In genomic region chr18:48670751-48671560, GRCh38 we compare ENCODE assay signal across 20 cellular contexts.
"Had no signal": no experiment of that assay in that cellular context is flagged by ENCODE, and none has a peak within 500 bp of the region (broad histone marks: within the 10 kb centered on the region; RNA-seq: fewer than 3 reads in every experiment).

No MANE protein-coding gene starts in this region.

- H3K27ac ChIP-seq: body of pancreas, gastrocnemius medialis, left ventricle myocardium inferior, thyroid gland, uterus had no signal

- H3K36me3 ChIP-seq: uterus had no signal

- H3K4me3 Mint-ChIP-seq: activated B cell treated with CpG ODN at 0.5 μM for 24 hours; activated CD4-positive, alpha-beta memory T cell treated with anti-CD3 and anti-CD28 coated beads, Interleukin-2, amount 10 ng/mL, durations not matched to agents 7 days and 5 days; activated CD8-positive, alpha-beta memory T cell treated with anti-CD3 and anti-CD28 coated beads, Interleukin-2, amount 10 ng/mL, durations not matched to agents 7 days and 5 days; naive thymus-derived CD4-positive, alpha-beta T cell had no signal

- DNase-seq: activated B cell treated with CpG ODN at 0.5 μM for 24 hours; activated CD4-positive, alpha-beta memory T cell treated with anti-CD3 and anti-CD28 coated beads, Interleukin-2, amount 10 ng/mL, durations not matched to agents 7 days and 5 days; activated CD4-positive, alpha-beta T cell treated with anti-CD3 and anti-CD28 coated beads for 4 hours; activated CD8-positive, alpha-beta memory T cell treated with anti-CD3 and anti-CD28 coated beads, Interleukin-2, amount 10 ng/mL, durations not matched to agents 7 days and 5 days; activated naive CD4-positive, alpha-beta T cell treated with Interleukin-2 at 50 U/mL for 16 hours; activated T-cell treated with anti-CD3 and anti-CD28 coated beads, Interleukin-2, amount 50 U/mL, for 1 hour; body of pancreas; central memory CD4-positive, alpha-beta T cell; cortex of kidney; gastrocnemius medialis; kidney; left ventricle myocardium inferior; naive thymus-derived CD4-positive, alpha-beta T cell; spleen; stimulated activated naive CD4-positive, alpha-beta T cell; thyroid gland; uterus had no signal

- H3K27me3 Mint-ChIP-seq: activated B cell treated with CpG ODN at 0.5 μM for 24 hours; activated CD4-positive, alpha-beta memory T cell treated with anti-CD3 and anti-CD28 coated beads, Interleukin-2, amount 10 ng/mL, durations not matched to agents 7 days and 5 days; activated CD8-positive, alpha-beta memory T cell treated with anti-CD3 and anti-CD28 coated beads, Interleukin-2, amount 10 ng/mL, durations not matched to agents 7 days and 5 days had no signal

- ATAC-seq: activated CD8-positive, alpha-beta memory T cell treated with anti-CD3 and anti-CD28 coated beads, Interleukin-2, amount 10 ng/mL, durations not matched to agents 7 days and 5 days; body of pancreas; esophagus mucosa; gastrocnemius medialis; naive thymus-derived CD4-positive, alpha-beta T cell; sciatic nerve had no signal

- H3K4me3 ChIP-seq: body of pancreas, gastrocnemius medialis, left ventricle myocardium inferior, spleen, thyroid gland, uterus had no signal

- H3K27ac Mint-ChIP-seq: activated B cell treated with CpG ODN at 0.5 μM for 24 hours; activated CD4-positive, alpha-beta memory T cell treated with anti-CD3 and anti-CD28 coated beads, Interleukin-2, amount 10 ng/mL, durations not matched to agents 7 days and 5 days; activated CD8-positive, alpha-beta memory T cell treated with anti-CD3 and anti-CD28 coated beads, Interleukin-2, amount 10 ng/mL, durations not matched to agents 7 days and 5 days; activated T-helper 2 cell treated with anti-CD3 and anti-CD28 coated beads, Interferon-gamma antibody, Interleukin-2, Interleukin-4, amounts not matched to agents 10 μg/mL and 5 μg/mL and 100 μg/mL, durations not matched to agents 14 hours and 24 hours and 36 hours; naive thymus-derived CD4-positive, alpha-beta T cell had no signal

- H3K9me3 ChIP-seq: body of pancreas, gastrocnemius medialis, thyroid gland had no signal

- H3K27me3 ChIP-seq: body of pancreas, gastrocnemius medialis, spleen, thyroid gland, uterus had no signal
